31 cellular contexts compared by ENCODE assay signal in genomic region chr3:53157974-53158580, GRCh38. TPM values are rescaled to one million over a fixed set of nuclear protein-coding genes. Genes with fewer than 3 reads are reported as not detected.
DNase-seq lines count a peak whose midpoint lies in the region; ATAC-seq, FAIRE-seq and TF ChIP-seq lines count a peak whose summit lies in the region.
"Had no signal": no experiment of that assay in that cellular context is flagged by ENCODE, and none has a peak within 500 bp of the region (broad histone marks: within the 10 kb centered on the region; RNA-seq: fewer than 3 reads in every experiment).

No MANE protein-coding gene starts in this region.

- TF ChIP-seq CTCF in bronchial epithelial cell (IDR thresholded peaks at IDR 0.05; ENCODE audit: insufficient read depth, low read length, severe bottlenecking) = no peak
- no peak for TF ChIP-seq CTCF in neural crest cell (conservative IDR thresholded peaks at IDR 0.05)
- TF ChIP-seq CTCF in thyroid gland (IDR thresholded peaks at IDR 0.05) = no peak

- H3K9me3 ChIP-seq in thyroid gland = no peaks in the 10 kb centered on the region
- H3K9me3 ChIP-seq: sigmoid colon, vagina had no signal

- intact Hi-C loops in thyroid gland (cut with DNase I) = no loop called here

- WGBS in thyroid gland, 2 donors = 56 to 60% methylated on average over 3 of the region's 3 CpGs

- H3K4me1 ChIP-seq in thyroid gland = peaks cover 50 to 77% of the 10 kb centered on the region in 2 donors

- FAIRE-seq in bronchial epithelial cell (lab: Jason Lieb, UNC) = peak; percentile 7
- FAIRE-seq: endometrium, GM19239, H54, islet of Langerhans, TTC549 had no signal

- DNase-seq in DMS53 (lab: John Stamatoyannopoulos, UW) (peak; percentile 6), DMS53 treated with DMSO at 0.1 percent for 48 hours (lab: John Stamatoyannopoulos, UW; ENCODE audit: unreplicated experiment) (no peak), bronchial epithelial cell (ENCODE audit: low read depth) (no peak), neural crest cell (ENCODE audit: low read depth, low spot score) (no peak), thyroid gland (peak; percentile 61 to 64), NK-92 (lab: John Stamatoyannopoulos, UW; ENCODE audit: unreplicated experiment) (no peak)
- DNase-seq: 8988T; activated CD4-positive, alpha-beta T cell treated with anti-CD3 and anti-CD28 coated beads, Interleukin-2, amount 50 U/mL, for 48 hours; anterior cingulate cortex; CD8-positive, alpha-beta memory T cell; DMS153; left ventricle myocardium superior; natural killer cell; NCI-H1417 treated with DMSO at 0.1 percent for 48 hours; NCI-H2107; NCI-H748 treated with DMSO at 0.1 percent for 48 hours; sigmoid colon; stimulated activated naive B cell treated with anti-CD40 and anti-IgM and Interleukin-4, amounts not matched to agents 10 μg/mL and 1 μg/mL and 100 μg/mL, for 72 hours had no signal

- H3K4me3 ChIP-seq in bronchial epithelial cell (ENCODE audit: low read depth, low read length) (no peak overlapping the region), thyroid gland (replicated peaks in 1 of 3) (no peak overlapping the region)
- H3K4me3 ChIP-seq: sigmoid colon, vagina had no signal

- peak overlapping the region in 2 of 3 donors; percentile 13 to 91 for H3K27ac ChIP-seq in thyroid gland
- H3K27ac ChIP-seq: KMS-11, vagina had no signal

- H3K27me3 Mint-ChIP-seq in neural crest cell (ENCODE audit: low read depth) = peaks cover 44% of the 10 kb centered on the region

- no peaks in the 10 kb centered on the region for H3K36me3 Mint-ChIP-seq in neural crest cell (ENCODE audit: low read depth)
- H3K36me3 Mint-ChIP-seq: activated naive CD4-positive, alpha-beta T cell treated with anti-CD3 and anti-CD28 coated beads, Interleukin-2, amount 50 U/mL, for 72 hours; mesothelial cell of epicardium; natural killer cell had no signal

- H3K4me1 Mint-ChIP-seq in neural crest cell = peaks cover 15% of the 10 kb centered on the region

- no peak overlapping the region for H3K27ac Mint-ChIP-seq in neural crest cell (ENCODE audit: unreplicated experiment)
- H3K27ac Mint-ChIP-seq: activated naive CD4-positive, alpha-beta T cell treated with anti-CD3 and anti-CD28 coated beads, Interleukin-2, amount 50 U/mL, for 72 hours; activated T-helper 2 cell treated with anti-CD3 and anti-CD28 coated beads, Interferon-gamma antibody, Interleukin-2, Interleukin-4, amounts not matched to agents 10 μg/mL and 5 μg/mL and 100 μg/mL, durations not matched to agents 14 hours and 24 hours and 36 hours; mesothelial cell of epicardium; natural killer cell had no signal

- no peak for TF ChIP-seq POLR2A in thyroid gland (IDR thresholded peaks at IDR 0.05)

- ATAC-seq in GM18870 (IDR thresholded peaks at IDR 0.05; ENCODE audit: unreplicated experiment) (no peak), HG03039 (IDR thresholded peaks at IDR 0.05; ENCODE audit: unreplicated experiment) (no peak)
- ATAC-seq: activated CD4-positive, CD25-positive, alpha-beta regulatory T cell treated with anti-CD3 and anti-CD28 coated beads, Interleukin-2, amount 50 U/mL, for 24 hours; activated naive CD4-positive, alpha-beta T cell treated with anti-CD3 and anti-CD28 coated beads, Interleukin-2, amount 50 U/mL, for 72 hours; left ventricle myocardium superior; natural killer cell; stimulated activated naive B cell treated with anti-CD40 and anti-IgM and Interleukin-4, amounts not matched to agents 10 μg/mL and 1 μg/mL and 100 μg/mL, for 72 hours had no signal

- H3K4me3 Mint-ChIP-seq in neural crest cell = peak overlapping the region; percentile 31
- H3K4me3 Mint-ChIP-seq: mesothelial cell of epicardium; natural killer cell; stimulated activated naive B cell treated with anti-CD40 and anti-IgM and Interleukin-4, amounts not matched to agents 10 μg/mL and 1 μg/mL and 100 μg/mL, for 72 hours had no signal

- H3K36me3 ChIP-seq in bronchial epithelial cell (ENCODE audit: control insufficient read depth, insufficient read depth, low read length) (no peaks in the 10 kb centered on the region), thyroid gland (no peaks in the 10 kb centered on the region)
- H3K36me3 ChIP-seq: sigmoid colon, vagina had no signal

- H3K27me3 ChIP-seq in bronchial epithelial cell (ENCODE audit: control insufficient read depth, insufficient read depth, low read length) = no peaks in the 10 kb centered on the region
- no peaks in the 10 kb centered on the region for H3K27me3 ChIP-seq in thyroid gland
- H3K27me3 ChIP-seq: vagina had no signal

- H3K9me3 Mint-ChIP-seq in neural crest cell = no peaks in the 10 kb centered on the region
- H3K9me3 Mint-ChIP-seq: activated naive CD4-positive, alpha-beta T cell treated with anti-CD3 and anti-CD28 coated beads, Interleukin-2, amount 50 U/mL, for 72 hours; activated T-helper 2 cell treated with anti-CD3 and anti-CD28 coated beads, Interferon-gamma antibody, Interleukin-2, Interleukin-4, amounts not matched to agents 10 μg/mL and 5 μg/mL and 100 μg/mL, durations not matched to agents 14 hours and 24 hours and 36 hours; CD8-positive, alpha-beta memory T cell; mesothelial cell of epicardium; natural killer cell; stimulated activated naive B cell treated with anti-CD40 and anti-IgM and Interleukin-4, amounts not matched to agents 10 μg/mL and 1 μg/mL and 100 μg/mL, for 72 hours had no signal

RNA-seq across cellular contexts. Expression of gene PRKCD, which starts 2.9 kb away (rescaled TPM):
- total RNA-seq in bronchial epithelial cell (3.9 and 5.5 TPM in 2 replicates), neural crest cell (10.8 and 11.9 TPM in 2 replicates), thyroid gland (100 to 1,000 TPM in 1 of 4 donors, 10 to 100 TPM in 3; 32.0 to 154 (median 71.4) TPM)

RNA-seq across cellular contexts. Expression of gene RFT1, which starts 27.8 kb away (rescaled TPM):
- total RNA-seq in bronchial epithelial cell = 11.4 and 15.5 TPM in 2 replicates
- total RNA-seq in neural crest cell = 26.3 and 32.4 TPM in 2 replicates
- 10 to 100 TPM; 14.4 to 17.7 (median 16.2) TPM for total RNA-seq in thyroid gland

Comparison
In these comparisons a context has a peak if more than half of its experiments do, and no peak if none do; other contexts are left out.
1. DNase-seq: peak in DMS53 (single experiment) and thyroid gland (2 of 2); none in DMS53 treated with DMSO at 0.1 percent for 48 hours (single experiment), bronchial epithelial cell (single experiment), neural crest cell (single experiment) and NK-92 (single experiment).